ENCODE assay signal across 8 cellular contexts in genomic region chr6:166106076-166106686, GRCh38.
DNase-seq lines count a peak whose midpoint lies in the region; ATAC-seq and TF ChIP-seq lines count a peak whose summit lies in the region.

No MANE protein-coding gene starts in this region.

- no peak overlapping the region for H3K27ac ChIP-seq in dorsolateral prefrontal cortex

- TF ChIP-seq CTCF in dorsolateral prefrontal cortex (IDR thresholded peaks at IDR 0.05 in 54 of 56, conservative IDR thresholded peaks at IDR 0.05 in 2 of 56; ENCODE audit: low read depth in 1 of 56, partially characterized antibody in 56 of 56) = peak; percentile 77 to 98 (median 94)

- no peak overlapping the region for H3K4me3 ChIP-seq in dorsolateral prefrontal cortex

- ATAC-seq in GM18519 (IDR thresholded peaks at IDR 0.05; ENCODE audit: low FRiP score, unreplicated experiment) = peak; percentile 79
- peak; percentile 73 for ATAC-seq in HG03159 (IDR thresholded peaks at IDR 0.05; ENCODE audit: unreplicated experiment)

- peaks cover 0 to 5% (median 0%) of the 10 kb centered on the region in 45 donors for H3K27me3 ChIP-seq in dorsolateral prefrontal cortex

- intact Hi-C loops in dorsolateral prefrontal cortex (cut with DNase I) = loop anchor here in 1 of 2 donors (2.0 to 10.0 kb wide), 2 partner anchors 221 to 671 kb away; no protein-coding TSS in a partner anchor

- DNase-seq in AG08395 (ENCODE audit: low spot score) (peak; percentile 63), NCI-H510A (lab: John Stamatoyannopoulos, UW) (peak; percentile 15), dorsolateral prefrontal cortex (peak; percentile 70 to 92 (median 80)), lung microvascular endothelial cell (ENCODE audit: low read depth in 2 of 2) (peak; percentile 42 to 76)
- peak; percentile 12 to 42 for DNase-seq in activated CD4-positive, alpha-beta T cell treated with anti-CD3 and anti-CD28 coated beads for 4 hours
- DNase-seq in stimulated activated CD8-positive, alpha-beta memory T cell treated with anti-CD3 and anti-CD28 coated beads, Interleukin-4, amount 100 ng/mL, for 24 hours (ENCODE audit: low read depth) = peak; percentile 46

Comparison
In these comparisons a context has a peak if more than half of its experiments do, and no peak if none do; other contexts are left out.
1. DNase-seq: peak in every context shown above with its lines; median percentile 80 in dorsolateral prefrontal cortex; 63 in AG08395; 59 in lung microvascular endothelial cell; 46 in stimulated activated CD8-positive, alpha-beta memory T cell treated with anti-CD3 and anti-CD28 coated beads, Interleukin-4, amount 100 ng/mL, for 24 hours; 27 in activated CD4-positive, alpha-beta T cell treated with anti-CD3 and anti-CD28 coated beads for 4 hours; 15 in NCI-H510A.